In genomic region chr19:14571695-14572490, GRCh38 we compare ENCODE assay signal across 1 cellular context.
TF ChIP-seq lines count a peak whose summit lies in the region.

Gene NDUFB7 (minus strand): TSS chr19:14572066. CDS start chr19:14572000, 66 bp downstream.

TF ChIP-seq in K562, 482 proteins besides CTCF, POLR2A, EP300 and RAD21 (continued from another document):
- TF ChIP-seq, protein P1, sequence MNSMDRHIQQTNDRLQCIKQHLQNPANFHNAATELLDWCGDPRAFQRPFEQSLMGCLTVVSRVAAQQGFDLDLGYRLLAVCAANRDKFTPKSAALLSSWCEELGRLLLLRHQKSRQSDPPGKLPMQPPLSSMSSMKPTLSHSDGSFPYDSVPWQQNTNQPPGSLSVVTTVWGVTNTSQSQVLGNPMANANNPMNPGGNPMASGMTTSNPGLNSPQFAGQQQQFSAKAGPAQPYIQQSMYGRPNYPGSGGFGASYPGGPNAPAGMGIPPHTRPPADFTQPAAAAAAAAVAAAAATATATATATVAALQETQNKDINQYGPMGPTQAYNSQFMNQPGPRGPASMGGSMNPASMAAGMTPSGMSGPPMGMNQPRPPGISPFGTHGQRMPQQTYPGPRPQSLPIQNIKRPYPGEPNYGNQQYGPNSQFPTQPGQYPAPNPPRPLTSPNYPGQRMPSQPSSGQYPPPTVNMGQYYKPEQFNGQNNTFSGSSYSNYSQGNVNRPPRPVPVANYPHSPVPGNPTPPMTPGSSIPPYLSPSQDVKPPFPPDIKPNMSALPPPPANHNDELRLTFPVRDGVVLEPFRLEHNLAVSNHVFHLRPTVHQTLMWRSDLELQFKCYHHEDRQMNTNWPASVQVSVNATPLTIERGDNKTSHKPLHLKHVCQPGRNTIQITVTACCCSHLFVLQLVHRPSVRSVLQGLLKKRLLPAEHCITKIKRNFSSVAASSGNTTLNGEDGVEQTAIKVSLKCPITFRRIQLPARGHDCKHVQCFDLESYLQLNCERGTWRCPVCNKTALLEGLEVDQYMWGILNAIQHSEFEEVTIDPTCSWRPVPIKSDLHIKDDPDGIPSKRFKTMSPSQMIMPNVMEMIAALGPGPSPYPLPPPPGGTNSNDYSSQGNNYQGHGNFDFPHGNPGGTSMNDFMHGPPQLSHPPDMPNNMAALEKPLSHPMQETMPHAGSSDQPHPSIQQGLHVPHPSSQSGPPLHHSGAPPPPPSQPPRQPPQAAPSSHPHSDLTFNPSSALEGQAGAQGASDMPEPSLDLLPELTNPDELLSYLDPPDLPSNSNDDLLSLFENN (IDR thresholded peaks at IDR 0.05; ENCODE audit: low read depth in 2 of 2, low read length in 2 of 2): peak in 1 of 2 experiments; percentile 79; a peak in 2 of 4 replicates
- TF ChIP-seq SRSF7 (optimal IDR thresholded peaks at IDR 0.05; ENCODE audit: low read depth, low read length): no peak
- 0 out of 2 replicates have a peak, but pooled peaks have one; percentile 18 for TF ChIP-seq ZFP91 (CRISPR knock-in tag; IDR thresholded peaks at IDR 0.05)
- peak; percentile 80 for TF ChIP-seq POLR2B (IDR thresholded peaks at IDR 0.05; ENCODE audit: low read depth, partially characterized antibody)
- peak; percentile 34 for TF ChIP-seq CCNT2 (IDR thresholded peaks at IDR 0.05; ENCODE audit: borderline replicate concordance, extremely low read depth, insufficient read length, low read depth, low read length)
- TF ChIP-seq MECOM (CRISPR knock-in tag; IDR thresholded peaks at IDR 0.05): no peak
- no peak for TF ChIP-seq TSC22D4 (tag; IDR thresholded peaks at IDR 0.05)
- TF ChIP-seq SUPT5H (IDR thresholded peaks at IDR 0.05): peak; percentile 91
- no peak for TF ChIP-seq ZNF212 (CRISPR knock-in tag; IDR thresholded peaks at IDR 0.05)
- 0 out of 2 replicates have a peak, but pooled peaks have one; percentile 43 for TF ChIP-seq CBX5 (IDR thresholded peaks at IDR 0.05; ENCODE audit: borderline replicate concordance, low read depth)
- peak; percentile 63; the same call in 1 of the 2 replicates for TF ChIP-seq CEBPG (CRISPR knock-in tag; IDR thresholded peaks at IDR 0.05)
- no peak for TF ChIP-seq CEBPG (tag; conservative IDR thresholded peaks at IDR 0.05 in 1 of 2, IDR thresholded peaks at IDR 0.05 in 1 of 2)
- no peak for TF ChIP-seq RBM34 (IDR thresholded peaks at IDR 0.05; ENCODE audit: borderline replicate concordance, insufficient read depth, low read length)
- peak; percentile 71; the same call in 1 of the 2 replicates for TF ChIP-seq JUN (IDR thresholded peaks at IDR 0.05; ENCODE audit: borderline replicate concordance, low read depth, low read length)
- no peak for TF ChIP-seq JUN (CRISPR knock-in tag; IDR thresholded peaks at IDR 0.05; ENCODE audit: borderline replicate concordance)
- TF ChIP-seq PATZ1 (CRISPR knock-in tag; IDR thresholded peaks at IDR 0.05; ENCODE audit: borderline replicate concordance): no peak
- peak; percentile 98 for TF ChIP-seq FOXP1 (CRISPR knock-in tag; IDR thresholded peaks at IDR 0.05)
- TF ChIP-seq DMBX1 (CRISPR knock-in tag; IDR thresholded peaks at IDR 0.05; ENCODE audit: borderline replicate concordance): 0 out of 2 replicates have a peak, but pooled peaks have one; percentile 29
- peak; percentile 46; the same call in 1 of the 2 replicates for TF ChIP-seq STAT5A (IDR thresholded peaks at IDR 0.05; ENCODE audit: borderline replicate concordance, low read length)
- no peak for TF ChIP-seq POLR3G (IDR thresholded peaks at IDR 0.05; ENCODE audit: extremely low read depth, insufficient read length, insufficient replicate concordance)
- no peak for TF ChIP-seq JUNB (CRISPR knock-in tag; conservative IDR thresholded peaks at IDR 0.05)
- TF ChIP-seq, protein P2, sequence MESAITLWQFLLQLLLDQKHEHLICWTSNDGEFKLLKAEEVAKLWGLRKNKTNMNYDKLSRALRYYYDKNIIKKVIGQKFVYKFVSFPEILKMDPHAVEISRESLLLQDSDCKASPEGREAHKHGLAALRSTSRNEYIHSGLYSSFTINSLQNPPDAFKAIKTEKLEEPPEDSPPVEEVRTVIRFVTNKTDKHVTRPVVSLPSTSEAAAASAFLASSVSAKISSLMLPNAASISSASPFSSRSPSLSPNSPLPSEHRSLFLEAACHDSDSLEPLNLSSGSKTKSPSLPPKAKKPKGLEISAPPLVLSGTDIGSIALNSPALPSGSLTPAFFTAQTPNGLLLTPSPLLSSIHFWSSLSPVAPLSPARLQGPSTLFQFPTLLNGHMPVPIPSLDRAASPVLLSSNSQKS (CRISPR knock-in tag; IDR thresholded peaks at IDR 0.05): no peak
- TF ChIP-seq LARP7 (IDR thresholded peaks at IDR 0.05): no peak
- TF ChIP-seq, protein P3, sequence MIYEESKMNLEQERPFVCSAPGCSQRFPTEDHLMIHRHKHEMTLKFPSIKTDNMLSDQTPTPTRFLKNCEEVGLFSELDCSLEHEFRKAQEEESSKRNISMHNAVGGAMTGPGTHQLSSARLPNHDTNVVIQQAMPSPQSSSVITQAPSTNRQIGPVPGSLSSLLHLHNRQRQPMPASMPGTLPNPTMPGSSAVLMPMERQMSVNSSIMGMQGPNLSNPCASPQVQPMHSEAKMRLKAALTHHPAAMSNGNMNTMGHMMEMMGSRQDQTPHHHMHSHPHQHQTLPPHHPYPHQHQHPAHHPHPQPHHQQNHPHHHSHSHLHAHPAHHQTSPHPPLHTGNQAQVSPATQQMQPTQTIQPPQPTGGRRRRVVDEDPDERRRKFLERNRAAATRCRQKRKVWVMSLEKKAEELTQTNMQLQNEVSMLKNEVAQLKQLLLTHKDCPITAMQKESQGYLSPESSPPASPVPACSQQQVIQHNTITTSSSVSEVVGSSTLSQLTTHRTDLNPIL (CRISPR knock-in tag; IDR thresholded peaks at IDR 0.05): no peak
- TF ChIP-seq CREM (IDR thresholded peaks at IDR 0.05; ENCODE audit: low read depth): peak; percentile 87
- TF ChIP-seq NR2C1 (IDR thresholded peaks at IDR 0.05): peak; percentile 100
- peak; percentile 100 for TF ChIP-seq NR2C1 (tag; IDR thresholded peaks at IDR 0.05)
- TF ChIP-seq NR4A1 (CRISPR knock-in tag; IDR thresholded peaks at IDR 0.05): no peak; the same call in 1 of the 2 replicates
- TF ChIP-seq NR4A1 (tag; IDR thresholded peaks at IDR 0.05): no peak
- no peak for TF ChIP-seq SIRT6 (IDR thresholded peaks at IDR 0.05; ENCODE audit: low read depth, low read length)
- TF ChIP-seq PCBP2 (IDR thresholded peaks at IDR 0.05; ENCODE audit: low read depth, low read length, poor library complexity, severe bottlenecking): no peak
- TF ChIP-seq RAD51 (IDR thresholded peaks at IDR 0.05; ENCODE audit: borderline replicate concordance, low read depth): peak; percentile 36; the same call in 1 of the 2 replicates
- no peak for TF ChIP-seq ESRRB (CRISPR knock-in tag; IDR thresholded peaks at IDR 0.05; ENCODE audit: borderline replicate concordance)
- no peak for TF ChIP-seq E2F3 (CRISPR knock-in tag; IDR thresholded peaks at IDR 0.05)
- no peak for TF ChIP-seq NUFIP1 (IDR thresholded peaks at IDR 0.05; ENCODE audit: partially characterized antibody)
- TF ChIP-seq SMAD1 (IDR thresholded peaks at IDR 0.05; ENCODE audit: low read depth, low read length, partially characterized antibody): no peak
- no peak for TF ChIP-seq GTF2A2 (tag; IDR thresholded peaks at IDR 0.05)
- peak; percentile 97 for TF ChIP-seq C11orf30 (IDR thresholded peaks at IDR 0.05; ENCODE audit: low read depth)
- no peak for TF ChIP-seq ZFP36 (IDR thresholded peaks at IDR 0.05; ENCODE audit: low read depth, low read length, partially characterized antibody)
- peak; percentile 41; the same call in 1 of the 2 replicates for TF ChIP-seq ZBTB1 (CRISPR knock-in tag; IDR thresholded peaks at IDR 0.05; ENCODE audit: borderline replicate concordance, low read depth)
- TF ChIP-seq ZNF561 (CRISPR knock-in tag; conservative IDR thresholded peaks at IDR 0.05): no peak
- no peak for TF ChIP-seq ZNF3 (CRISPR knock-in tag; IDR thresholded peaks at IDR 0.05)
- TF ChIP-seq BHLHE40 (IDR thresholded peaks at IDR 0.05; ENCODE audit: low read length): peak; percentile 44; the same call in 1 of the 2 replicates
